In genomic region chr18:58537272-58538038, GRCh38 we compare ENCODE assay signal across 21 cellular contexts.
DNase-seq lines count a peak whose midpoint lies in the region; FAIRE-seq and TF ChIP-seq lines count a peak whose summit lies in the region.
"Had no signal": no experiment of that assay in that cellular context is flagged by ENCODE, and none has a peak within 500 bp of the region (broad histone marks: within the 10 kb centered on the region; RNA-seq: fewer than 3 reads in every experiment).

No MANE protein-coding gene starts in this region.

- H3K27ac Mint-ChIP-seq in neural progenitor cell: peak overlapping the region; percentile 61
- H3K27ac Mint-ChIP-seq: activated CD4-positive, alpha-beta memory T cell treated with anti-CD3 and anti-CD28 coated beads for 36 hours; CD4-positive, CD25-positive, alpha-beta regulatory T cell had no signal

- no peak overlapping the region for H3K4me3 Mint-ChIP-seq in neural progenitor cell
- H3K4me3 Mint-ChIP-seq: activated CD4-positive, alpha-beta memory T cell treated with anti-CD3 and anti-CD28 coated beads for 36 hours; CD4-positive, CD25-positive, alpha-beta regulatory T cell; neural crest cell had no signal

- H3K36me3 Mint-ChIP-seq in neural progenitor cell: no peaks in the 10 kb centered on the region
- H3K36me3 Mint-ChIP-seq: CD4-positive, CD25-positive, alpha-beta regulatory T cell had no signal

- H3K27me3 ChIP-seq in GM06990 (replicated peaks; ENCODE audit: control insufficient read depth, insufficient read depth, low read length) (no peaks in the 10 kb centered on the region), cardiac muscle cell (no peaks in the 10 kb centered on the region), neural progenitor cell (no peaks in the 10 kb centered on the region)
- H3K27me3 ChIP-seq: SJSA1, spleen, upper lobe of right lung had no signal

- H3K27ac ChIP-seq in cardiac muscle cell (peak overlapping the region; percentile 95), neural progenitor cell (no peak overlapping the region)
- H3K27ac ChIP-seq: parathyroid adenoma, SJSA1, upper lobe of right lung had no signal

- H3K9me3 Mint-ChIP-seq in neural progenitor cell: no peaks in the 10 kb centered on the region
- H3K9me3 Mint-ChIP-seq: activated CD4-positive, alpha-beta memory T cell treated with anti-CD3 and anti-CD28 coated beads for 36 hours; neural crest cell had no signal

- TF ChIP-seq CTCF in GM06990 (IDR thresholded peaks at IDR 0.05; ENCODE audit: insufficient read depth, low read length, poor library complexity, severe bottlenecking): no peak
- TF ChIP-seq CTCF in cardiac muscle cell (IDR thresholded peaks at IDR 0.05; ENCODE audit: low read depth, low read length): no peak
- no peak for TF ChIP-seq CTCF in neural progenitor cell (IDR thresholded peaks at IDR 0.05)
- no peak for TF ChIP-seq CTCF in lower leg skin (IDR thresholded peaks at IDR 0.05)

- peak; percentile 83 for FAIRE-seq in GM12892 (lab: Jason Lieb, UNC)
- FAIRE-seq: islet of Langerhans had no signal

- TF ChIP-seq POLR2A in GM12892 (IDR thresholded peaks at IDR 0.05; ENCODE audit: low read depth, low read length) (peak; percentile 65; the same call in 1 of the 2 replicates), lower leg skin (IDR thresholded peaks at IDR 0.05) (no peak)

- H3F3A ChIP-seq in neural progenitor cell (ENCODE audit: low read depth): no peaks in the 10 kb centered on the region

- intact Hi-C loops in lower leg skin (cut with DNase I; ENCODE audit: low total_unique reads): loop anchor here (10.0 kb wide), 1 partner anchor 1007 kb away; no protein-coding TSS in a partner anchor

- H3K4me1 Mint-ChIP-seq in neural progenitor cell: peaks cover 48% of the 10 kb centered on the region

- H4K20me1 ChIP-seq in neural progenitor cell (ENCODE audit: low read depth): no peaks in the 10 kb centered on the region

- no peaks in the 10 kb centered on the region for H3K9me3 ChIP-seq in cardiac muscle cell (ENCODE audit: low read depth)
- H3K9me3 ChIP-seq in neural progenitor cell (ENCODE audit: low read depth): no peaks in the 10 kb centered on the region
- H3K9me3 ChIP-seq: SJSA1, spleen, upper lobe of right lung had no signal

- H3K4me1 ChIP-seq in cardiac muscle cell (ENCODE audit: low read depth) (peaks cover 83% of the 10 kb centered on the region), neural progenitor cell (no peaks in the 10 kb centered on the region)
- H3K4me1 ChIP-seq: parathyroid adenoma had no signal

- no peaks in the 10 kb centered on the region for H3K79me2 ChIP-seq in neural progenitor cell (ENCODE audit: low read depth)
- H3K79me2 ChIP-seq: parathyroid adenoma had no signal

- DNase-seq in GM06990 (ENCODE audit: extremely low read depth, insufficient read length): no peak
- DNase-seq in GM12892 (ENCODE audit: insufficient read length): no peak
- DNase-seq in cardiac muscle cell (ENCODE audit: low read depth in 1 of 2, low spot score in 1 of 2): no peak
- DNase-seq in neural progenitor cell (ENCODE audit: low spot score): no peak
- DNase-seq in cerebellum (ENCODE audit: low spot score): no peak
- DNase-seq in lower leg skin (ENCODE audit: low spot score in 2 of 2): no peak
- DNase-seq in ecto neural progenitor cell (ENCODE audit: low spot score): no peak
- DNase-seq: activated CD4-positive, alpha-beta memory T cell treated with anti-CD3 and anti-CD28 coated beads for 36 hours; activated effector memory CD4-positive, alpha-beta T cell treated with Interleukin-2 at 50 U/mL for 16 hours; CD4-positive, CD25-positive, alpha-beta regulatory T cell; NCI-H1417 treated with DMSO at 0.1 percent for 48 hours; NCI-H2081; NCI-H2227 treated with DMSO at 0.1 percent for 48 hours; NCI-H526 treated with DMSO at 0.1 percent for 48 hours; spleen; upper lobe of right lung had no signal

- H3K27me3 Mint-ChIP-seq in neural progenitor cell (ENCODE audit: insufficient read depth, low read depth): no peaks in the 10 kb centered on the region

- no peak overlapping the region for H3K9ac ChIP-seq in neural progenitor cell
- H3K9ac ChIP-seq: parathyroid adenoma had no signal

- no peaks in the 10 kb centered on the region for H3K36me3 ChIP-seq in GM06990 (ENCODE audit: control insufficient read depth, insufficient read depth, low read length)
- peaks cover 8% of the 10 kb centered on the region for H3K36me3 ChIP-seq in cardiac muscle cell
- H3K36me3 ChIP-seq in neural progenitor cell: no peaks in the 10 kb centered on the region
- H3K36me3 ChIP-seq: spleen, upper lobe of right lung had no signal

- no peak overlapping the region for H2AFZ ChIP-seq in neural progenitor cell (replicated peaks)
- H2AFZ ChIP-seq: parathyroid adenoma had no signal

- 85 to 90% methylated on average over 7 of the region's 7 CpGs for WGBS in lower leg skin, 2 donors

- no peak overlapping the region for H3K4me2 ChIP-seq in neural progenitor cell

- H3K4me3 ChIP-seq in GM06990 (replicated peaks; ENCODE audit: low read depth, low read length) (peak overlapping the region; percentile 72), cardiac muscle cell (no peak overlapping the region), neural progenitor cell (no peak overlapping the region), lower leg skin (ENCODE audit: low read depth, poor library complexity, severe bottlenecking) (no peak overlapping the region)
- H3K4me3 ChIP-seq: lung, SJSA1, upper lobe of right lung had no signal
